Comparison of ENCODE assay signal across 1 cellular context in the genomic region with DNA sequence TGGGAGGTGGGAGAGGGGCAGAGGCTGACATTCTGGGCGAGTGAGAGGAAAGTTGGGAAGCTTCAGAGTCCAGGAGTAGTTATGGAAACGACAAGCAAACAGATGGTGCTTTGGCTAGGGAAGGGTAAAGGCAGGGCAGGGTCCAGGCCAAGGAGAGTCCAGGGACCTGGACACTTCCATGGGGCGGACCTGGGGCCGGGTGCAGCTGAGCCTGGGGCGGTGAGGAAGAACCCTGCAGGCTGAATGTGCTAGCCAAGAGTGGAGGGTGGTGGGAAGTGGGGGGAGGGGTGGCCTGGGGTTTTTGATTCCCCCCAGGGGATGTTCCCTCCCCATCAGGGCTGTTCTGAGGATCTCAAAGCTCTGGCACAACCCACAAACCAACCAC.
TF ChIP-seq lines count a peak whose summit lies in the region.

No MANE protein-coding gene starts in this region.

TF ChIP-seq in liver, 16 proteins besides CTCF, POLR2A, EP300 and RAD21 (continued from another document):
- TF ChIP-seq, protein P1, sequence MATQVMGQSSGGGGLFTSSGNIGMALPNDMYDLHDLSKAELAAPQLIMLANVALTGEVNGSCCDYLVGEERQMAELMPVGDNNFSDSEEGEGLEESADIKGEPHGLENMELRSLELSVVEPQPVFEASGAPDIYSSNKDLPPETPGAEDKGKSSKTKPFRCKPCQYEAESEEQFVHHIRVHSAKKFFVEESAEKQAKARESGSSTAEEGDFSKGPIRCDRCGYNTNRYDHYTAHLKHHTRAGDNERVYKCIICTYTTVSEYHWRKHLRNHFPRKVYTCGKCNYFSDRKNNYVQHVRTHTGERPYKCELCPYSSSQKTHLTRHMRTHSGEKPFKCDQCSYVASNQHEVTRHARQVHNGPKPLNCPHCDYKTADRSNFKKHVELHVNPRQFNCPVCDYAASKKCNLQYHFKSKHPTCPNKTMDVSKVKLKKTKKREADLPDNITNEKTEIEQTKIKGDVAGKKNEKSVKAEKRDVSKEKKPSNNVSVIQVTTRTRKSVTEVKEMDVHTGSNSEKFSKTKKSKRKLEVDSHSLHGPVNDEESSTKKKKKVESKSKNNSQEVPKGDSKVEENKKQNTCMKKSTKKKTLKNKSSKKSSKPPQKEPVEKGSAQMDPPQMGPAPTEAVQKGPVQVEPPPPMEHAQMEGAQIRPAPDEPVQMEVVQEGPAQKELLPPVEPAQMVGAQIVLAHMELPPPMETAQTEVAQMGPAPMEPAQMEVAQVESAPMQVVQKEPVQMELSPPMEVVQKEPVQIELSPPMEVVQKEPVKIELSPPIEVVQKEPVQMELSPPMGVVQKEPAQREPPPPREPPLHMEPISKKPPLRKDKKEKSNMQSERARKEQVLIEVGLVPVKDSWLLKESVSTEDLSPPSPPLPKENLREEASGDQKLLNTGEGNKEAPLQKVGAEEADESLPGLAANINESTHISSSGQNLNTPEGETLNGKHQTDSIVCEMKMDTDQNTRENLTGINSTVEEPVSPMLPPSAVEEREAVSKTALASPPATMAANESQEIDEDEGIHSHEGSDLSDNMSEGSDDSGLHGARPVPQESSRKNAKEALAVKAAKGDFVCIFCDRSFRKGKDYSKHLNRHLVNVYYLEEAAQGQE (IDR thresholded peaks at IDR 0.05), result no peak
- peak; percentile 96 for TF ChIP-seq HNF4G (IDR thresholded peaks at IDR 0.05)
